In the genomic region with DNA sequence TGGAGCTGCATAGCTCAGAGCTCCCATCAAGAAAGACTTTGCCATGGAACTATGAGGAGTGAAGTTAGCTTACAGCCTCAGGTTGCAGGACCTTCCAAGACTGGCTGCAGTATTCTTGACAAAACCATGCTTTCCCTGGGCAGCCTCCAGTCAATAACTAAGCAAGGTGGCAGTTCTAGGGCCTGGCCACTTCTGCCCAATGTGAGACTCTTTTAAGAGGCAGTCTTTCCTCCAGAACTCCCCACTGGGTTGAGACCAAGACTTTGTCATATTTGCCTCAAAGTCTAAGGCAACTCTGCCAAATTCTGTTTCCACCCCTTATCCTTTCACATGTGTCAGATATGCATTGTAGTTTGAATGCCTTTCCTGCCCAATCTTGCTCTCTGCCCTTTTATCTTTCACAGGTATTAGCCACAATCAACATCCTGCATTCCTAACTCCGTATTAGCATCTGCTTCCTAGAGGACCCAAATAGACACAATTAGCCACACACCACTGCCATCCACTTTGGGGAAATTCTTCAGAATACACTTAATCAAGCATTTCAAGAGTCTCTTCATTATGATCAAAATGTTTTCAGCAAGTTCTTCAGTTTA, we compare ENCODE assay signal across 30 cellular contexts.
"Had no signal": no experiment of that assay in that cellular context is flagged by ENCODE, and none has a peak within 500 bp of the region (broad histone marks: within the 10 kb centered on the region; RNA-seq: fewer than 3 reads in every experiment).

No MANE protein-coding gene starts in this region.

- ATAC-seq: activated CD8-positive, alpha-beta T cell treated with anti-CD3 and anti-CD28 coated beads, Interleukin-2, amount 10 ng/mL, durations not matched to agents 7 days and 5 days; activated naive CD4-positive, alpha-beta T cell treated with anti-CD3 and anti-CD28 coated beads, Interleukin-2, amount 50 U/mL, for 72 hours; body of pancreas; Panc1 had no signal

- H3K36me3 ChIP-seq: adrenal gland, breast epithelium, SJSA1, WERI-Rb-1 had no signal

- H3K27ac ChIP-seq: adrenal gland, body of pancreas, breast epithelium, SJSA1, WERI-Rb-1 had no signal

- DNase-seq: activated CD4-positive, alpha-beta T cell treated with anti-CD3 and anti-CD28 coated beads, Interleukin-2, amount 10 ng/mL, durations not matched to agents 24 days and 14 days; activated CD4-positive, alpha-beta T cell treated with anti-CD3 and anti-CD28 coated beads, Interleukin-2, amount 50 U/mL, for 4 hours; activated CD8-positive, alpha-beta T cell treated with anti-CD3 and anti-CD28 coated beads, Interleukin-2, amount 10 ng/mL, durations not matched to agents 7 days and 5 days; activated gamma-delta T cell treated with Interleukin-2 at 50 U/mL for 16 hours; activated naive CD4-positive, alpha-beta T cell treated with anti-CD3 and anti-CD28 coated beads for 36 hours; activated T-cell treated with anti-CD3 and anti-CD28 coated beads, Interleukin-2, amount 50 U/mL, for 24 hours; adrenal gland; body of pancreas; caudate nucleus; Kasumi-1; KG1; MM.1S; MV-4-11; NCI-H1092; NCI-H1436 treated with DMSO at 0.1 percent for 48 hours; NCI-H1694 treated with DMSO at 0.1 percent for 48 hours; NCI-H2029; NCI-H345; NCI-H524 treated with DMSO at 0.1 percent for 48 hours; SHP77 treated with DMSO at 0.1 percent for 48 hours; SK-N-SH; T-helper 1 cell; T-helper 2 cell; T-helper 9 cell; WERI-Rb-1 had no signal

- H3K9me3 ChIP-seq: adrenal gland, body of pancreas, breast epithelium, SJSA1, SK-N-SH had no signal

- H3K36me3 Mint-ChIP-seq: activated naive CD4-positive, alpha-beta T cell treated with anti-CD3 and anti-CD28 coated beads, Interleukin-2, amount 50 U/mL, for 72 hours had no signal

- H3K27me3 ChIP-seq: adrenal gland, body of pancreas, SJSA1 had no signal

- H3K4me3 ChIP-seq: adrenal gland, body of pancreas, breast epithelium, SJSA1 had no signal

- H3K4me1 Mint-ChIP-seq: activated CD4-positive, alpha-beta T cell treated with anti-CD3 and anti-CD28 coated beads, Interleukin-2, amount 10 ng/mL, durations not matched to agents 24 days and 14 days had no signal

- H3K4me3 Mint-ChIP-seq: activated CD4-positive, alpha-beta T cell treated with anti-CD3 and anti-CD28 coated beads, Interleukin-2, amount 10 ng/mL, durations not matched to agents 24 days and 14 days; activated CD8-positive, alpha-beta T cell treated with anti-CD3 and anti-CD28 coated beads, Interleukin-2, amount 10 ng/mL, durations not matched to agents 7 days and 5 days; activated naive CD4-positive, alpha-beta T cell treated with anti-CD3 and anti-CD28 coated beads for 36 hours; activated T-cell treated with anti-CD3 and anti-CD28 coated beads, Interleukin-2, amount 50 U/mL, for 24 hours had no signal

- H3K4me1 ChIP-seq: adrenal gland, body of pancreas, breast epithelium, SJSA1 had no signal

- H3K9me3 Mint-ChIP-seq: activated CD4-positive, alpha-beta T cell treated with anti-CD3 and anti-CD28 coated beads, Interleukin-2, amount 10 ng/mL, durations not matched to agents 24 days and 14 days; activated naive CD4-positive, alpha-beta T cell treated with anti-CD3 and anti-CD28 coated beads for 36 hours; activated naive CD4-positive, alpha-beta T cell treated with anti-CD3 and anti-CD28 coated beads, Interleukin-2, amount 50 U/mL, for 72 hours; activated T-cell treated with anti-CD3 and anti-CD28 coated beads, Interleukin-2, amount 50 U/mL, for 24 hours; activated T-helper 2 cell treated with anti-CD3 and anti-CD28 coated beads, Interferon-gamma antibody, Interleukin-2, Interleukin-4, amounts not matched to agents 10 μg/mL and 5 μg/mL and 100 μg/mL, durations not matched to agents 14 hours and 24 hours and 36 hours had no signal

- H3K27ac Mint-ChIP-seq: activated CD4-positive, alpha-beta T cell treated with anti-CD3 and anti-CD28 coated beads, Interleukin-2, amount 10 ng/mL, durations not matched to agents 24 days and 14 days; activated CD8-positive, alpha-beta T cell treated with anti-CD3 and anti-CD28 coated beads, Interleukin-2, amount 10 ng/mL, durations not matched to agents 7 days and 5 days; activated naive CD4-positive, alpha-beta T cell treated with anti-CD3 and anti-CD28 coated beads for 36 hours; activated naive CD4-positive, alpha-beta T cell treated with anti-CD3 and anti-CD28 coated beads, Interleukin-2, amount 50 U/mL, for 72 hours; activated T-cell treated with anti-CD3 and anti-CD28 coated beads, Interleukin-2, amount 50 U/mL, for 24 hours; activated T-helper 2 cell treated with anti-CD3 and anti-CD28 coated beads, Interferon-gamma antibody, Interleukin-2, Interleukin-4, amounts not matched to agents 10 μg/mL and 5 μg/mL and 100 μg/mL, durations not matched to agents 14 hours and 24 hours and 36 hours had no signal
